In genomic region chr3:165185707-165186327, GRCh38 we compare ENCODE assay signal across 8 cellular contexts. TPM values are rescaled to one million over a fixed set of nuclear protein-coding genes. Genes with fewer than 3 reads are reported as not detected.
DNase-seq lines count a peak whose midpoint lies in the region; ATAC-seq and TF ChIP-seq lines count a peak whose summit lies in the region.

No MANE protein-coding gene starts in this region.

- intact Hi-C loops in activated CD8-positive, alpha-beta T cell treated with anti-CD3 and anti-CD28 coated beads for 36 hours (cut with micrococcal nuclease) = no loop called here
- intact Hi-C loops in left cardiac atrium (cut with DNase I) (no loop called here), sciatic nerve (cut with DNase I) (no loop called here)

- H3K27ac Mint-ChIP-seq in activated CD8-positive, alpha-beta T cell treated with anti-CD3 and anti-CD28 coated beads for 36 hours = no peak overlapping the region

- no peaks in the 10 kb centered on the region for H3K9me3 Mint-ChIP-seq in activated CD8-positive, alpha-beta T cell treated with anti-CD3 and anti-CD28 coated beads for 36 hours

- TF ChIP-seq CTCF in activated CD8-positive, alpha-beta T cell treated with anti-CD3 and anti-CD28 coated beads for 36 hours (IDR thresholded peaks at IDR 0.05) = peak; percentile 74

- H3K27me3 Mint-ChIP-seq in activated CD8-positive, alpha-beta T cell treated with anti-CD3 and anti-CD28 coated beads for 36 hours = peaks cover 4% of the 10 kb centered on the region

- H3K4me3 Mint-ChIP-seq in activated CD8-positive, alpha-beta T cell treated with anti-CD3 and anti-CD28 coated beads for 36 hours = no peak overlapping the region

- CTCF ChIA-PET in activated CD8-positive, alpha-beta T cell treated with anti-CD3 and anti-CD28 coated beads for 36 hours (lab: Charles Lee) = interaction anchor here (1.0 to 1.5 kb wide), 3 partner anchors 9 kb away, joined by 3 to 5 read pairs (median 3); no protein-coding TSS in a partner anchor

- DNase-seq in SIG-M5 treated with dmso at 0.1 percent for 504 hours (lab: John Stamatoyannopoulos, UW; ENCODE audit: unreplicated experiment) = peak; percentile 80
- no peak for DNase-seq in SIG-M5 (lab: John Stamatoyannopoulos, UW)
- DNase-seq in NCI-H446 (lab: John Stamatoyannopoulos, UW) = peak; percentile 70 to 88
- peak; percentile 54 for DNase-seq in activated CD8-positive, alpha-beta T cell treated with anti-CD3 and anti-CD28 coated beads for 36 hours
- peak; percentile 41 for DNase-seq in left cardiac atrium
- DNase-seq in sciatic nerve (ENCODE audit: low spot score) = no peak

- H3K4me1 Mint-ChIP-seq in activated CD8-positive, alpha-beta T cell treated with anti-CD3 and anti-CD28 coated beads for 36 hours (ENCODE audit: low read depth) = no peaks in the 10 kb centered on the region

- H3K36me3 Mint-ChIP-seq in activated CD8-positive, alpha-beta T cell treated with anti-CD3 and anti-CD28 coated beads for 36 hours (ENCODE audit: low read depth) = no peaks in the 10 kb centered on the region

- ATAC-seq in GM21360 (IDR thresholded peaks at IDR 0.05; ENCODE audit: unreplicated experiment) = peak; percentile 98
- ATAC-seq in HG03460 (IDR thresholded peaks at IDR 0.05; ENCODE audit: unreplicated experiment) = peak; percentile 95
- ATAC-seq in activated CD8-positive, alpha-beta T cell treated with anti-CD3 and anti-CD28 coated beads for 36 hours = peak; percentile 78
- ATAC-seq in left cardiac atrium = peak; percentile 76 to 82
- peak; percentile 80 for ATAC-seq in sciatic nerve

- POLR2A ChIA-PET in activated CD8-positive, alpha-beta T cell treated with anti-CD3 and anti-CD28 coated beads for 36 hours (lab: Charles Lee) = no interaction called here

RNA-seq across cellular contexts. Expression of gene SLITRK3, which starts 10.4 kb away (rescaled TPM):
- not detected for total RNA-seq in activated CD8-positive, alpha-beta T cell treated with anti-CD3 and anti-CD28 coated beads for 36 hours
- total RNA-seq in left cardiac atrium = under 1 TPM; 0.53 to 0.89 TPM
- total RNA-seq in sciatic nerve = not detected

Comparison
In these comparisons a context has a peak if more than half of its experiments do, and no peak if none do; other contexts are left out.
1. DNase-seq: peak in SIG-M5 treated with dmso at 0.1 percent for 504 hours (single experiment), NCI-H446 (2 of 2), activated CD8-positive, alpha-beta T cell treated with anti-CD3 and anti-CD28 coated beads for 36 hours (single experiment) and left cardiac atrium (single experiment); none in SIG-M5 (single experiment) and sciatic nerve (single experiment).
2. Peak in every context shown above with its lines, with median percentiles within 50 percentile points of each other: ATAC-seq.